In the genomic region with DNA sequence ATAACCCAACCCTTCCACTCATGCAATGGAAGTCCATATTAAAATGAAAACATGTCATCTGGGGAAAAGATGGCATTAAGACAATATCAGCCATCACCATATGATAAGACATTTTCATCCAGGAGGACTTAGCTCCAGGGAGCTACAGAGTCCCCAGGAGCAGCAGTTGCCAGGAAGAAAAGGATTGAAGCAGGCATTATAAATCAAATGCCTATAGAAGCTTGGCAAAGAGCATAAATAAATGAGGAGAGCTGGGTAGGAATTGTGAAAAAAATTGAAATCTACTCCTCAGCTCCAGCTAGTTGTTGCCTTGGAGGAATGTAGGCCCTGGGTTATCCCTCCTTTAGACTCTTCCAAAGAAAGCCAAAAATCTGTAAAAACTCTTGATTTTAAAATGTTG, we compare ENCODE assay signal across 15 cellular contexts. TPM values are rescaled to one million over a fixed set of nuclear protein-coding genes. Genes with fewer than 3 reads are reported as not detected.
"Had no signal": no experiment of that assay in that cellular context is flagged by ENCODE, and none has a peak within 500 bp of the region (broad histone marks: within the 10 kb centered on the region; RNA-seq: fewer than 3 reads in every experiment).

No MANE protein-coding gene starts in this region.

- H3K27me3 ChIP-seq: cardiac muscle cell, colonic mucosa, sigmoid colon had no signal

- DNase-seq: activated CD8-positive, alpha-beta memory T cell treated with anti-CD3 and anti-CD28 coated beads, Interleukin-2, amount 50 U/mL, for 4 hours; activated CD8-positive, alpha-beta T cell treated with anti-CD3 and anti-CD28 coated beads for 36 hours; activated naive CD8-positive, alpha-beta T cell treated with anti-CD3 and anti-CD28 coated beads, Interleukin-2, amount 10 ng/mL, durations not matched to agents 7 days and 5 days; activated T-cell treated with anti-CD3 and anti-CD28 coated beads, Interleukin-2, amount 50 U/mL, for 72 hours; colonic mucosa; effector CD8-positive, alpha-beta T cell; erythroblast; psoas muscle; sigmoid colon; stimulated activated CD4-positive, alpha-beta T cell treated with anti-CD3 and anti-CD28 coated beads, Interleukin-2, amount 100 ng/mL, for 48 hours; stimulated activated CD8-positive, alpha-beta memory T cell treated with anti-CD3 and anti-CD28 coated beads, Interleukin-4, amount 100 ng/mL, for 48 hours; stimulated activated naive CD8-positive, alpha-beta T cell treated with anti-CD3 and anti-CD28 coated beads, Interleukin-15, Interleukin-2, amounts not matched to agents 100 U/mL and 50 U/mL, for 24 hours had no signal

- H3K36me3 ChIP-seq: cardiac muscle cell, colonic mucosa, thoracic aorta had no signal

- H3K9me3 ChIP-seq: colonic mucosa, psoas muscle, sigmoid colon, thoracic aorta had no signal

- H3K27ac ChIP-seq: cardiac muscle cell, colonic mucosa, sigmoid colon, thoracic aorta had no signal

- H3K4me3 ChIP-seq: cardiac muscle cell, colonic mucosa, psoas muscle, sigmoid colon, thoracic aorta had no signal

RNA-seq across cellular contexts. Expression of gene FAM13C, which starts 42.5 kb away (rescaled TPM):
- total RNA-seq: activated CD8-positive, alpha-beta T cell treated with anti-CD3 and anti-CD28 coated beads for 36 hours; activated naive CD8-positive, alpha-beta T cell treated with anti-CD3 and anti-CD28 coated beads, Interleukin-2, amount 10 ng/mL, durations not matched to agents 7 days and 5 days; activated T-cell treated with anti-CD3 and anti-CD28 coated beads, Interleukin-2, amount 50 U/mL, for 72 hours; natural killer cell treated with Interleukin-12 subunit alpha and Interleukin-12 subunit beta and Interleukin-15 and Interleukin-18, amount 100 ng/mL, for 72 hours had no signal
